9 cellular contexts compared by ENCODE assay signal in genomic region chr5:44332360-44332971, GRCh38. TPM values are rescaled to one million over a fixed set of nuclear protein-coding genes. Genes with fewer than 3 reads are reported as not detected.
DNase-seq lines count a peak whose midpoint lies in the region; ATAC-seq, FAIRE-seq and TF ChIP-seq lines count a peak whose summit lies in the region.
"Had no signal": no experiment of that assay in that cellular context is flagged by ENCODE, and none has a peak within 500 bp of the region (broad histone marks: within the 10 kb centered on the region; RNA-seq: fewer than 3 reads in every experiment).

No MANE protein-coding gene starts in this region.

- H3K4me1 Mint-ChIP-seq in neural progenitor cell = peaks cover 46% of the 10 kb centered on the region

- no peak overlapping the region for H3K27ac Mint-ChIP-seq in neural progenitor cell

- no peaks in the 10 kb centered on the region for H3K27me3 ChIP-seq in endothelial cell of umbilical vein (ENCODE audit: control insufficient read depth in 2 of 2, insufficient read depth in 2 of 2, low read length in 2 of 2)
- no peaks in the 10 kb centered on the region for H3K27me3 ChIP-seq in neural progenitor cell

- TF ChIP-seq CTCF in endothelial cell of umbilical vein (IDR thresholded peaks at IDR 0.05; ENCODE audit: extremely low read depth in 1 of 2, insufficient read depth in 1 of 2, low read depth in 1 of 2, low read length in 2 of 2) (peak; percentile 49 to 53), neural progenitor cell (IDR thresholded peaks at IDR 0.05) (peak; percentile 85)

- no peaks in the 10 kb centered on the region for H3K27me3 Mint-ChIP-seq in neural progenitor cell (ENCODE audit: insufficient read depth, low read depth)

- H3K4me2 ChIP-seq in endothelial cell of umbilical vein (ENCODE audit: insufficient read depth, low read length) = no peak overlapping the region
- H3K4me2 ChIP-seq in neural progenitor cell = no peak overlapping the region

- H3K36me3 ChIP-seq in endothelial cell of umbilical vein (ENCODE audit: control insufficient read depth in 2 of 2, extremely low read depth in 1 of 2, insufficient read depth in 2 of 2, low read length in 2 of 2) (no peaks in the 10 kb centered on the region), neural progenitor cell (no peaks in the 10 kb centered on the region)

- dilution Hi-C loops in endothelial cell of umbilical vein (cut with MboI; ENCODE audit: extremely low pct_ligation_motif_present, low sequenced_read_pairs) = no loop called here

- BruUV-seq in endothelial cell of umbilical vein (replicated peaks; lab: Mats Ljungman, UMichigan) = no TSS peak

- no peaks in the 10 kb centered on the region for H3K9me3 Mint-ChIP-seq in neural progenitor cell

- H3K9me3 ChIP-seq in endothelial cell of umbilical vein (replicated peaks; ENCODE audit: control insufficient read depth, insufficient read depth, low read length) (no peaks in the 10 kb centered on the region), neural progenitor cell (ENCODE audit: low read depth) (no peaks in the 10 kb centered on the region)

- H3K4me3 ChIP-seq in endothelial cell of umbilical vein (replicated peaks in 1 of 3; ENCODE audit: insufficient read depth in 1 of 3, low read depth in 1 of 3, low read length in 3 of 3) (no peak overlapping the region), neural progenitor cell (no peak overlapping the region)

- H2AFZ ChIP-seq in endothelial cell of umbilical vein (ENCODE audit: low read depth, low read length) (no peak overlapping the region), neural progenitor cell (replicated peaks) (peak overlapping the region; percentile 62)

- H3K27ac ChIP-seq in endothelial cell of umbilical vein (ENCODE audit: insufficient read depth, low read depth, low read length) (no peak overlapping the region), neural progenitor cell (no peak overlapping the region)

- no peaks in the 10 kb centered on the region for H3K36me3 Mint-ChIP-seq in neural progenitor cell

- H4K20me1 ChIP-seq in endothelial cell of umbilical vein (replicated peaks; ENCODE audit: control insufficient read depth, extremely low read depth, insufficient read depth, low read length) = no peaks in the 10 kb centered on the region
- no peaks in the 10 kb centered on the region for H4K20me1 ChIP-seq in neural progenitor cell (ENCODE audit: low read depth)

- no peak for FAIRE-seq in endothelial cell of umbilical vein (lab: Jason Lieb, UNC)
- FAIRE-seq: colon had no signal

- H3K4me1 ChIP-seq in endothelial cell of umbilical vein (ENCODE audit: control insufficient read depth, extremely low read depth, insufficient read depth, low read length) (peaks cover 5% of the 10 kb centered on the region), neural progenitor cell (peaks cover 37% of the 10 kb centered on the region)

- intact Hi-C loops in Right ventricle myocardium inferior (cut with DNase I) = loop anchor here (1.0 kb wide), 1 partner anchor 602 kb away; no protein-coding TSS in a partner anchor
- intact Hi-C loops in cardiac septum (cut with DNase I) = loop anchor here (5.0 kb wide), 1 partner anchor 600 kb away; no protein-coding TSS in a partner anchor
- intact Hi-C loops in endothelial cell of umbilical vein (cut with micrococcal nuclease) = loop anchor here (1.0 to 5.0 kb wide), 3 partner anchors 440 to 701 kb away; no protein-coding TSS in a partner anchor

- peak; percentile 54 for ATAC-seq in Right ventricle myocardium inferior
- peak; percentile 71 for ATAC-seq in HG03432 (IDR thresholded peaks at IDR 0.05; ENCODE audit: unreplicated experiment)
- no peak for ATAC-seq in HG03108 (IDR thresholded peaks at IDR 0.05; ENCODE audit: unreplicated experiment)

- CTCF ChIA-PET in endothelial cell of umbilical vein (lab: Charles Lee) = interaction anchor here (0.7 to 4.0 kb wide), 10 partner anchors 11 to 1188 kb away, joined by 3 to 90 read pairs (median 4); no protein-coding TSS in a partner anchor

- H3K79me2 ChIP-seq in endothelial cell of umbilical vein (ENCODE audit: control insufficient read depth, insufficient read depth, low read length) (no peaks in the 10 kb centered on the region), neural progenitor cell (ENCODE audit: low read depth) (no peaks in the 10 kb centered on the region)

- no peaks in the 10 kb centered on the region for H3K9me1 ChIP-seq in endothelial cell of umbilical vein (replicated peaks; ENCODE audit: control insufficient read depth, extremely low read depth, insufficient read depth, low read length)

- peaks cover 19% of the 10 kb centered on the region for H3F3A ChIP-seq in neural progenitor cell (ENCODE audit: low read depth)

- no peak overlapping the region for H3K4me3 Mint-ChIP-seq in neural progenitor cell

- POLR2A ChIA-PET in endothelial cell of umbilical vein (lab: Charles Lee) = no interaction called here

- H3K9ac ChIP-seq in endothelial cell of umbilical vein (replicated peaks; ENCODE audit: extremely low read depth, insufficient read depth, low read length) (no peak overlapping the region), neural progenitor cell (no peak overlapping the region)

- no peak for DNase-seq in Right ventricle myocardium inferior (ENCODE audit: missing footprints)
- DNase-seq in cardiac septum (ENCODE audit: low spot score) = no peak
- peak; percentile 42 for DNase-seq in NCI-H82 treated with DMSO at 0.1 percent for 48 hours (lab: John Stamatoyannopoulos, UW; ENCODE audit: unreplicated experiment)
- DNase-seq in endothelial cell of umbilical vein (ENCODE audit: low read depth, low spot score) = peak; percentile 52
- peak; percentile 81 for DNase-seq in neural progenitor cell (ENCODE audit: low spot score)
- DNase-seq in NCI-H187 treated with DMSO at 0.1 percent for 48 hours (lab: John Stamatoyannopoulos, UW) = no peak

- TF ChIP-seq POLR2A in endothelial cell of umbilical vein (IDR thresholded peaks at IDR 0.05; ENCODE audit: low read depth, low read length) = no peak

TF ChIP-seq in endothelial cell of umbilical vein, 7 proteins besides CTCF, POLR2A, EP300 and RAD21:
- TF ChIP-seq EZH2 (IDR thresholded peaks at IDR 0.05; ENCODE audit: borderline replicate concordance, low read depth, low read length, severe bottlenecking) (no peak), FOS (IDR thresholded peaks at IDR 0.05; ENCODE audit: borderline replicate concordance, insufficient read depth, low read length) (no peak), POLR2AphosphoS5 (IDR thresholded peaks at IDR 0.05; ENCODE audit: insufficient read depth, low read depth, low read length) (no peak), MYC (IDR thresholded peaks at IDR 0.05; ENCODE audit: low read depth, low read length) (no peak), GATA2 (IDR thresholded peaks at IDR 0.05; ENCODE audit: insufficient read depth, insufficient read length, low read depth, low read length) (no peak), JUN (IDR thresholded peaks at IDR 0.05; ENCODE audit: borderline replicate concordance, insufficient read depth, insufficient read length, low read depth) (no peak)
- TF ChIP-seq, protein P1, sequence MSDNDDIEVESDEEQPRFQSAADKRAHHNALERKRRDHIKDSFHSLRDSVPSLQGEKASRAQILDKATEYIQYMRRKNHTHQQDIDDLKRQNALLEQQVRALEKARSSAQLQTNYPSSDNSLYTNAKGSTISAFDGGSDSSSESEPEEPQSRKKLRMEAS (IDR thresholded peaks at IDR 0.05; ENCODE audit: insufficient read depth, insufficient read length) = no peak

RNA-seq across cellular contexts. Expression of gene FGF10, which starts 56.8 kb away (rescaled TPM):
- total RNA-seq in Right ventricle myocardium inferior (4.4 TPM), cardiac septum (0.32 TPM), endothelial cell of umbilical vein (not detected in 2 replicates), neural progenitor cell (ENCODE audit: low replicate concordance) (0.37 and 1.3 TPM in 2 replicates)
- polyA plus RNA-seq in endothelial cell of umbilical vein = not detected in 2 replicates
- polyA plus RNA-seq in endothelial cell of umbilical vein (2011; cell fraction: cytosol; rRNA removed) = not detected in 2 replicates
- polyA plus RNA-seq in endothelial cell of umbilical vein (2011; cell fraction: nucleus; rRNA removed) = not detected in 2 replicates
- polyA plus RNA-seq in endothelial cell of umbilical vein (2012) = not detected in 2 replicates
- polyA minus RNA-seq in endothelial cell of umbilical vein = not detected in 2 replicates
- not detected for polyA minus RNA-seq in endothelial cell of umbilical vein (2011; cell fraction: cytosol; rRNA and poly(A)+ RNA removed)
- not detected in 2 replicates for polyA minus RNA-seq in endothelial cell of umbilical vein (2011; cell fraction: nucleus; rRNA and poly(A)+ RNA removed)

Comparison
In these comparisons a context has a peak if more than half of its experiments do, and no peak if none do; other contexts are left out.
1. DNase-seq: peak in NCI-H82 treated with DMSO at 0.1 percent for 48 hours (single experiment), endothelial cell of umbilical vein (single experiment) and neural progenitor cell (single experiment); none in Right ventricle myocardium inferior (single experiment), cardiac septum (single experiment) and NCI-H187 treated with DMSO at 0.1 percent for 48 hours (single experiment).